ENCODE assay signal across 1 cellular context in genomic region chr10:73495884-73496674, GRCh38.
TF ChIP-seq lines count a peak whose summit lies in the region.

Gene PPP3CB, minus strand, starts transcription at chr10:73496024. Its CDS starts 135 bp downstream, at chr10:73495889.

TF ChIP-seq in K562, 482 proteins besides CTCF, POLR2A, EP300 and RAD21 (continued from another document and continues in another):
- TF ChIP-seq CREB5 (CRISPR knock-in tag; IDR thresholded peaks at IDR 0.05) = no peak
- TF ChIP-seq RAD51 (IDR thresholded peaks at IDR 0.05; ENCODE audit: borderline replicate concordance, low read depth) = no peak; the same call in 1 of the 2 replicates
- TF ChIP-seq MCM5 (IDR thresholded peaks at IDR 0.05; ENCODE audit: low read depth) = no peak
- no peak for TF ChIP-seq ZNF224 (CRISPR knock-in tag; IDR thresholded peaks at IDR 0.05)
- no peak for TF ChIP-seq RUNX1 (IDR thresholded peaks at IDR 0.05; ENCODE audit: low read depth)
- TF ChIP-seq TCFL5 (CRISPR knock-in tag; conservative IDR thresholded peaks at IDR 0.05) = no peak
- no peak for TF ChIP-seq PTRF (tag; IDR thresholded peaks at IDR 0.05)
- no peak for TF ChIP-seq ZNF41 (CRISPR knock-in tag; conservative IDR thresholded peaks at IDR 0.05)
- TF ChIP-seq CREM (IDR thresholded peaks at IDR 0.05; ENCODE audit: low read depth) = peak; percentile 63; the same call in 1 of the 2 replicates
- TF ChIP-seq ZFX (CRISPR knock-in tag; IDR thresholded peaks at IDR 0.05) = no peak
- TF ChIP-seq CHAMP1 (IDR thresholded peaks at IDR 0.05) = no peak
- TF ChIP-seq FOXM1 (IDR thresholded peaks at IDR 0.05; ENCODE audit: low read depth) = peak; percentile 75
- no peak for TF ChIP-seq FOXM1 (CRISPR knock-in tag; IDR thresholded peaks at IDR 0.05; ENCODE audit: low read depth)
- TF ChIP-seq NFXL1 (CRISPR knock-in tag; IDR thresholded peaks at IDR 0.05) = no peak
- TF ChIP-seq MNT (conservative IDR thresholded peaks at IDR 0.05) = peak in 1 of 2 experiments; percentile 31; a peak in 3 of 4 replicates
- no peak for TF ChIP-seq E2F5 (CRISPR knock-in tag; IDR thresholded peaks at IDR 0.05)
- TF ChIP-seq SRSF9 (IDR thresholded peaks at IDR 0.05; ENCODE audit: borderline replicate concordance, low read depth, low read length) = no peak
- no peak for TF ChIP-seq ZBTB49 (CRISPR knock-in tag; IDR thresholded peaks at IDR 0.05; ENCODE audit: borderline replicate concordance)
- TF ChIP-seq GTF3C2 (IDR thresholded peaks at IDR 0.05; ENCODE audit: borderline replicate concordance, extremely low read depth, insufficient read length) = no peak
- no peak for TF ChIP-seq POLR2G (IDR thresholded peaks at IDR 0.05; ENCODE audit: low read depth, low read length)
- no peak for TF ChIP-seq NFIX (CRISPR knock-in tag; IDR thresholded peaks at IDR 0.05; ENCODE audit: low read depth)
- no peak for TF ChIP-seq SAP30 (IDR thresholded peaks at IDR 0.05; ENCODE audit: borderline replicate concordance, insufficient read depth, low read depth, low read length, poor library complexity, severe bottlenecking)
- peak; percentile 71; the same call in 1 of the 2 replicates for TF ChIP-seq NBN (IDR thresholded peaks at IDR 0.05; ENCODE audit: low read depth)
- no peak for TF ChIP-seq NFYB (IDR thresholded peaks at IDR 0.05; ENCODE audit: extremely low read depth, insufficient read length)
- peak; percentile 66 for TF ChIP-seq ZBTB40 (IDR thresholded peaks at IDR 0.05)
- TF ChIP-seq ZBTB40 (CRISPR knock-in tag; IDR thresholded peaks at IDR 0.05) = no peak
- no peak for TF ChIP-seq SIRT6 (IDR thresholded peaks at IDR 0.05; ENCODE audit: low read depth, low read length)
- TF ChIP-seq SMAD1 (IDR thresholded peaks at IDR 0.05; ENCODE audit: low read depth, low read length, partially characterized antibody) = peak; percentile 41
- peak; percentile 92 for TF ChIP-seq NFRKB (IDR thresholded peaks at IDR 0.05; ENCODE audit: low read depth)
- TF ChIP-seq NELFE (IDR thresholded peaks at IDR 0.05; ENCODE audit: insufficient read depth, insufficient read length) = no peak
- no peak for TF ChIP-seq ZNF740 (CRISPR knock-in tag; IDR thresholded peaks at IDR 0.05)
- TF ChIP-seq ZNF740 (tag; IDR thresholded peaks at IDR 0.05) = no peak
- TF ChIP-seq KDM4B (IDR thresholded peaks at IDR 0.05; ENCODE audit: borderline replicate concordance in 2 of 2, low read depth in 1 of 2) = no peak
